ENCODE assay signal across 18 cellular contexts in the genomic region with DNA sequence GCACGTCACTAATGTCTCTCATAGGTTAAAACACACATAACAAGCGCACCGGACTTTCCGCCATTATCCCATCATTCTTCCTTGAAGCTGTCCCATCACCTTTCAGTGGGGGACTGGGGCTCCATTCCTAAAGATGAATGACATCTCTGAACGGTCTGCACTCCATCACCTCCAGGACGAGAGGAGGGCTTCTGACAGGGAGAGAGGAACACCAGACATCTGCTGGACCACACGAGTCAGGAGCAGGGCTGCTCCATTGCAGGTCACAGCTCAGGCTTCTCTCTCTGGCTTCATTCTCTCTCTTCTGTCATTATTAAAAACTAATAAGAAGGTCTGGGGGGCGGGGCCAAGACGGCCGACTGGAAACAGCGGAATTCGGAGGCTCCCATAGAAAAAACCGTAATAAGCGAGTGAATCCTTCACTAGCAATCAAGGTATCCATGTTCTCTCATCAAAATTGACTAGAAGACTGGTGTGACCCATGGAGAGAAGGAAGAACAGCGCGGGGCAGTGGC.
"Had no signal": no experiment of that assay in that cellular context is flagged by ENCODE, and none has a peak within 500 bp of the region (broad histone marks: within the 10 kb centered on the region; RNA-seq: fewer than 3 reads in every experiment).

No MANE protein-coding gene starts in this region.

- H3K36me3 Mint-ChIP-seq: memory B cell, type B pancreatic cell had no signal

- ATAC-seq: gastrocnemius medialis, left lung, lower lobe of right lung had no signal

- H3K27ac ChIP-seq: esophagus muscularis mucosa, gastrocnemius medialis, heart right ventricle, left lung, lower lobe of right lung, neutrophil, suprapubic skin, thyroid gland, vagina had no signal

- H3K27ac Mint-ChIP-seq: memory B cell, naive B cell, nephron progenitor cell, type B pancreatic cell had no signal

- H3K4me1 ChIP-seq: gastrocnemius medialis, left lung, lower lobe of right lung, thyroid gland had no signal

- H3K4me3 Mint-ChIP-seq: memory B cell, nephron progenitor cell, type B pancreatic cell had no signal

- H3K4me1 Mint-ChIP-seq: memory B cell, naive B cell had no signal

- H3K27me3 ChIP-seq: esophagus muscularis mucosa, gastrocnemius medialis, heart right ventricle, left lung, neutrophil, suprapubic skin, thyroid gland, vagina had no signal

- H3K27me3 Mint-ChIP-seq: memory B cell, naive B cell, type B pancreatic cell had no signal

- H3K9me3 ChIP-seq: esophagus muscularis mucosa, gastrocnemius medialis, lower lobe of right lung, suprapubic skin, thyroid gland, vagina had no signal

- H3K36me3 ChIP-seq: esophagus muscularis mucosa, gastrocnemius medialis, heart right ventricle, left lung, lower lobe of right lung, neutrophil, suprapubic skin, thyroid gland, vagina had no signal

- DNase-seq: effector memory CD4-positive, alpha-beta T cell; gastrocnemius medialis; heart right ventricle; hypothalamus; left lung; lower lobe of right lung; naive B cell; nephron progenitor cell; small intestine; stimulated activated CD4-positive, alpha-beta T cell treated with anti-CD3 and anti-CD28 coated beads, Interleukin-12 subunit alpha, Interleukin-12 subunit beta, amount 100 ng/mL, for 4 hours; stimulated activated naive CD4-positive, alpha-beta T cell treated with Interleukin-2 at 50 U/mL for 16 hours; thyroid gland had no signal

- H3K4me3 ChIP-seq: esophagus muscularis mucosa, gastrocnemius medialis, heart right ventricle, left lung, lower lobe of right lung, suprapubic skin, thyroid gland, vagina had no signal
